8 cellular contexts compared by ENCODE assay signal in the genomic region with DNA sequence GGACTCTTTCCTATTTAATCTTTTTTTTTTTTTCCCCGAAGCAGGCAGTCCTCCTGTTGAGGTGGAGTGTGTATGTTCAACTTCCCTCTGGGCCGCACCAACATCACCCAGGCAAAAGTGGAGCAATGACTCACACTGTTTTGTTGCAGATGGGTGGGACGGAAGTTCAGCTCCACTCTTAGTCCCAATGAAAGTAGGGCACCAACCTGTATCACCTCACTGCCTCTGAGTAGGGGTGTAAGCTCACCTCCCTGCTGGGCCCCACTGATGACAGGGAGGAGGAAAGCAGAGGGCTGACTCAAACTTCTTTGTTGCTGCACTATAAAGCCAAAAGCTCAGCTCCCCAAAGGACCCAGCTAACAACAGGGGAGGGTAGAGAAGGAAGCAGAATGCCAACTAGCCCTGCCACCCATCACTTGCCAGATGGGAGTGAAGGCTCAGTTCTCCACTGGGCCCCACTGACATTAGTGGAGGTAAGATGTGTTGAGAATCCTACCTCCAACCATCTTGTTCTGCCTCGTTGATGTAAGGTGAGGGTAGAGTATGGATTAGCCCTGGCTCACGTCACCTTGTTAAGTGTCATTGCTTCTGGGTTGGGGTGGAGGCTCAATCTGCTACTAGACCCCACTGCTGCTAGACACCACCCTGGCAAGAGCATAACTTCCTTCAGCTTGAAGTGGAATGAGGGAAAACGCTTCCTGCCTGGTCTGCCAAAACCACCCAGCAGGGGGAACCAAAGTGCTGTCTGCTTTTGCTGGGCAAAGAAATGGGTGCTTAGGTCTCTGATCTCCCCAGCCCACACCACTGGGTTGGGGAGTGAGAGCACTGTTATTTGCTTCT. TPM values are rescaled to one million over a fixed set of nuclear protein-coding genes. Genes with fewer than 3 reads are reported as not detected.
DNase-seq lines count a peak whose midpoint lies in the region; ATAC-seq and TF ChIP-seq lines count a peak whose summit lies in the region.

No MANE protein-coding gene starts in this region.

- peaks cover 0 to 4% (median 0%) of the 10 kb centered on the region in 7 donors for H3K9me3 Mint-ChIP-seq in CD4-positive, CD25-positive, alpha-beta regulatory T cell
- peaks cover 34% of the 10 kb centered on the region for H3K9me3 Mint-ChIP-seq in neural progenitor cell

- peak; percentile 63 to 75 (median 67) for DNase-seq in CD4-positive, CD25-positive, alpha-beta regulatory T cell
- DNase-seq in NCI-H526 (lab: John Stamatoyannopoulos, UW) = peak; percentile 8 to 60
- DNase-seq in activated CD8-positive, alpha-beta memory T cell treated with anti-CD3 and anti-CD28 coated beads for 4 hours (ENCODE audit: low read depth in 2 of 2) = peak; percentile 36 to 40
- DNase-seq in neural progenitor cell (ENCODE audit: low spot score) = peak; percentile 33
- peak in 1 of 2 donors; percentile 64 for DNase-seq in aorta

- H3K4me1 Mint-ChIP-seq in CD4-positive, CD25-positive, alpha-beta regulatory T cell = peaks cover 6 to 62% (median 40%) of the 10 kb centered on the region in 4 donors
- H3K4me1 Mint-ChIP-seq in neural progenitor cell = no peaks in the 10 kb centered on the region

- no peaks in the 10 kb centered on the region for H3K36me3 ChIP-seq in CD4-positive, CD25-positive, alpha-beta regulatory T cell (ENCODE audit: control insufficient read depth, insufficient read depth, low read length)
- H3K36me3 ChIP-seq in esophagus (ENCODE audit: control insufficient read depth in 2 of 2, insufficient read depth in 2 of 2, low read length in 1 of 2) (no peaks in the 10 kb centered on the region), neural progenitor cell (no peaks in the 10 kb centered on the region), aorta (ENCODE audit: control insufficient read depth in 1 of 2, insufficient read depth in 2 of 2, low read length in 1 of 2) (no peaks in the 10 kb centered on the region)

- H3K4me2 ChIP-seq in neural progenitor cell = no peak overlapping the region

- WGBS in esophagus, 2 donors = 53 to 71% methylated on average over 6 of the region's 6 CpGs
- 67 to 83% methylated on average over 6 of the region's 6 CpGs for WGBS in aorta, 2 donors

- peaks cover 8% of the 10 kb centered on the region for H3K36me3 Mint-ChIP-seq in CD4-positive, CD25-positive, alpha-beta regulatory T cell
- H3K36me3 Mint-ChIP-seq in neural progenitor cell = peaks cover 21% of the 10 kb centered on the region

- H3K79me2 ChIP-seq in neural progenitor cell (ENCODE audit: low read depth) = no peaks in the 10 kb centered on the region

- H3K27ac ChIP-seq in CD4-positive, CD25-positive, alpha-beta regulatory T cell (ENCODE audit: insufficient read depth, low read length, poor library complexity, severe bottlenecking) = peak overlapping the region; percentile 55
- H3K27ac ChIP-seq in esophagus (ENCODE audit: low read depth in 2 of 2, low read length in 1 of 2) (peak overlapping the region; percentile 48 to 60), neural progenitor cell (no peak overlapping the region), aorta (ENCODE audit: low read depth in 1 of 2, low read length in 2 of 2) (no peak overlapping the region)

- H2AFZ ChIP-seq in neural progenitor cell (replicated peaks) = no peak overlapping the region

- H3K27ac Mint-ChIP-seq in CD4-positive, CD25-positive, alpha-beta regulatory T cell = peak overlapping the region; percentile 39 to 85 (median 77)
- H3K27ac Mint-ChIP-seq in neural progenitor cell = no peak overlapping the region

- ATAC-seq in CD4-positive, CD25-positive, alpha-beta regulatory T cell (ENCODE audit: low read depth in 2 of 2) = peak; percentile 68 to 84
- peak; percentile 60 for ATAC-seq in GM21367 (IDR thresholded peaks at IDR 0.05; ENCODE audit: unreplicated experiment)
- ATAC-seq in aorta (ENCODE audit: low FRiP score) = peak; percentile 60
- ATAC-seq in HG02970 (IDR thresholded peaks at IDR 0.05; ENCODE audit: low FRiP score, unreplicated experiment) = no peak

- TF ChIP-seq CTCF in neural progenitor cell (IDR thresholded peaks at IDR 0.05) = peak; percentile 59

- no peaks in the 10 kb centered on the region for H3K9me3 ChIP-seq in CD4-positive, CD25-positive, alpha-beta regulatory T cell (ENCODE audit: control insufficient read depth in 2 of 2, low read length in 2 of 2)
- H3K9me3 ChIP-seq in esophagus (ENCODE audit: control insufficient read depth in 2 of 2, insufficient read depth in 1 of 2, low read depth in 1 of 2, low read length in 1 of 2) = no peaks in the 10 kb centered on the region
- H3K9me3 ChIP-seq in neural progenitor cell (ENCODE audit: low read depth) = peaks cover 4% of the 10 kb centered on the region
- no peaks in the 10 kb centered on the region for H3K9me3 ChIP-seq in aorta (ENCODE audit: control insufficient read depth, low read length)

- no peaks in the 10 kb centered on the region for H3K27me3 Mint-ChIP-seq in CD4-positive, CD25-positive, alpha-beta regulatory T cell
- no peaks in the 10 kb centered on the region for H3K27me3 Mint-ChIP-seq in neural progenitor cell (ENCODE audit: insufficient read depth, low read depth)

- no peak overlapping the region for H3K9ac ChIP-seq in neural progenitor cell

- peaks cover 17% of the 10 kb centered on the region for H3K4me1 ChIP-seq in CD4-positive, CD25-positive, alpha-beta regulatory T cell (ENCODE audit: control insufficient read depth, insufficient read depth, low read length, poor library complexity, severe bottlenecking)
- H3K4me1 ChIP-seq in esophagus (ENCODE audit: control insufficient read depth in 2 of 2, insufficient read depth in 2 of 2, low read length in 1 of 2) (no peaks in the 10 kb centered on the region), neural progenitor cell (no peaks in the 10 kb centered on the region), aorta (ENCODE audit: control insufficient read depth in 1 of 2, insufficient read depth in 2 of 2, low read length in 2 of 2) (no peaks in the 10 kb centered on the region)

- H3K27me3 ChIP-seq in CD4-positive, CD25-positive, alpha-beta regulatory T cell (ENCODE audit: control insufficient read depth, insufficient read depth, low read length) = no peaks in the 10 kb centered on the region
- H3K27me3 ChIP-seq in esophagus (ENCODE audit: control insufficient read depth in 1 of 2, insufficient read depth in 2 of 2, low read length in 2 of 2) (no peaks in the 10 kb centered on the region), neural progenitor cell (no peaks in the 10 kb centered on the region), aorta (ENCODE audit: control insufficient read depth in 1 of 2, insufficient read depth in 2 of 2, low read length in 1 of 2) (no peaks in the 10 kb centered on the region)

- H3K4me3 ChIP-seq in CD4-positive, CD25-positive, alpha-beta regulatory T cell (ENCODE audit: low read depth, low read length) = no peak overlapping the region
- H3K4me3 ChIP-seq in esophagus (ENCODE audit: low read depth in 1 of 2, low read length in 2 of 2) (no peak overlapping the region), neural progenitor cell (no peak overlapping the region), aorta (ENCODE audit: low read length in 2 of 2) (no peak overlapping the region)

- no peaks in the 10 kb centered on the region for H3F3A ChIP-seq in neural progenitor cell (ENCODE audit: low read depth)

- H4K20me1 ChIP-seq in neural progenitor cell (ENCODE audit: low read depth) = no peaks in the 10 kb centered on the region

- intact Hi-C loops in aorta (cut with DNase I) = loop anchor here in 1 of 2 donors (10.0 kb wide), 1 partner anchor 192 kb away; no protein-coding TSS in a partner anchor

- peak overlapping the region; percentile 23 to 66 (median 43) for H3K4me3 Mint-ChIP-seq in CD4-positive, CD25-positive, alpha-beta regulatory T cell
- no peak overlapping the region for H3K4me3 Mint-ChIP-seq in neural progenitor cell

RNA-seq across cellular contexts. Expression of a gene that starts 14.1 kb away (rescaled TPM):
- total RNA-seq in CD4-positive, CD25-positive, alpha-beta regulatory T cell = 56.1 TPM
- 10 to 100 TPM; 18.3 to 32.9 (median 21.4) TPM for polyA plus RNA-seq in CD4-positive, CD25-positive, alpha-beta regulatory T cell
- polyA plus RNA-seq in esophagus = 1 to 10 TPM; 4.9 to 8.4 TPM
- total RNA-seq in neural progenitor cell (ENCODE audit: low replicate concordance) = 20.9 and 32.2 TPM in 2 replicates
- total RNA-seq in aorta = 10 to 100 TPM; 43.9 to 52.7 TPM
- 10 to 100 TPM in 1 of 2 donors, 1 to 10 TPM in 1; 7.9 to 11.5 TPM for polyA plus RNA-seq in aorta

Comparison
In these comparisons a context has a peak if more than half of its experiments do, and no peak if none do; other contexts are left out.
1. H3K27ac ChIP-seq: peak in CD4-positive, CD25-positive, alpha-beta regulatory T cell (single experiment) and esophagus (2 of 2); none in neural progenitor cell (single experiment) and aorta (0 of 2).